8 cellular contexts compared by ENCODE assay signal in genomic region chr11:72814831-72815618, GRCh38.
DNase-seq lines count a peak whose midpoint lies in the region; TF ChIP-seq lines count a peak whose summit lies in the region.

No MANE protein-coding gene starts in this region.

- H3K9me3 ChIP-seq in HAP-1 (no peaks in the 10 kb centered on the region), MM.1S (replicated peaks; ENCODE audit: insufficient read depth, low read length) (no peaks in the 10 kb centered on the region)

- H3K4me3 ChIP-seq in HAP-1 (peak overlapping the region; percentile 75), MM.1S (ENCODE audit: low read length) (peak overlapping the region; percentile 96)

- H3K4me2 ChIP-seq in MM.1S (ENCODE audit: low read depth, low read length) = peak overlapping the region; percentile 98

- H3K27me3 ChIP-seq in HAP-1 (ENCODE audit: low read depth) (no peaks in the 10 kb centered on the region), MM.1S (replicated peaks; ENCODE audit: insufficient read depth, low read length) (no peaks in the 10 kb centered on the region)

- no peaks in the 10 kb centered on the region for H3K9me2 ChIP-seq in MM.1S (replicated peaks; ENCODE audit: insufficient read depth, low read length)

- H4K20me1 ChIP-seq in MM.1S (ENCODE audit: insufficient read depth, low read length) = no peaks in the 10 kb centered on the region

- peak; percentile 60 to 80 for DNase-seq in NCI-H524 (lab: John Stamatoyannopoulos, UW)
- no peak for DNase-seq in NCI-H524 treated with DMSO at 0.1 percent for 48 hours (lab: John Stamatoyannopoulos, UW)
- DNase-seq in HAP-1 (ENCODE audit: low spot score in 2 of 2) = peak; percentile 62 to 81
- peak; percentile 85 for DNase-seq in MM.1S
- peak; percentile 60 to 79 for DNase-seq in SW 1271 (lab: John Stamatoyannopoulos, UW)
- peak in 4 of 61 donors; percentile 20 to 66 (median 64) for DNase-seq in caudate nucleus (lab: John Stamatoyannopoulos, UW)
- DNase-seq in left kidney (ENCODE audit: low read depth, low spot score) = peak; percentile 87
- peak; percentile 43 to 44 for DNase-seq in stimulated activated CD8-positive, alpha-beta memory T cell treated with anti-CD3 and anti-CD28 coated beads, Interleukin-2, amount 100 ng/mL, for 48 hours (ENCODE audit: low read depth in 2 of 2)

- H3K79me2 ChIP-seq in MM.1S (ENCODE audit: low read length) = peaks cover 62% of the 10 kb centered on the region

- H3K9ac ChIP-seq in MM.1S (ENCODE audit: low read length) = peak overlapping the region; percentile 97

- H3K4me1 ChIP-seq in HAP-1 (peaks cover 10% of the 10 kb centered on the region), MM.1S (ENCODE audit: low read length) (peaks cover 11% of the 10 kb centered on the region)

- peaks cover 29% of the 10 kb centered on the region for H3F3A ChIP-seq in MM.1S (ENCODE audit: insufficient read depth, low read length)

- in situ Hi-C loops in HAP-1 (cut with MboI; ENCODE audit: low sequenced_read_pairs) = no loop called here

- TF ChIP-seq CTCF in MM.1S (IDR thresholded peaks at IDR 0.05; ENCODE audit: low read length) = no peak

- peak overlapping the region; percentile 98 for H3K27ac ChIP-seq in MM.1S (ENCODE audit: low read length)
- peak overlapping the region; percentile 91 for H3K27ac ChIP-seq in caudate nucleus (ENCODE audit: low read depth, low read length)

- H3K36me3 ChIP-seq in HAP-1 (replicated peaks) (peaks cover 9% of the 10 kb centered on the region), MM.1S (replicated peaks; ENCODE audit: insufficient read depth, low read length) (no peaks in the 10 kb centered on the region; the same call in 1 of the 2 replicates)

- peak overlapping the region; percentile 50 for H2AFZ ChIP-seq in MM.1S (ENCODE audit: low read length)
